ENCODE assay signal across 24 cellular contexts in genomic region chr4:141719585-141719984, GRCh38.
DNase-seq lines count a peak whose midpoint lies in the region; ATAC-seq, FAIRE-seq and TF ChIP-seq lines count a peak whose summit lies in the region.
"Had no signal": no experiment of that assay in that cellular context is flagged by ENCODE, and none has a peak within 500 bp of the region (broad histone marks: within the 10 kb centered on the region; RNA-seq: fewer than 3 reads in every experiment).

No MANE protein-coding gene starts in this region.

- CTCF ChIA-PET in GM12878 (lab: Yijun Ruan, JAX), result no interaction called here

- intact Hi-C loops in GM12878 (cut with micrococcal nuclease; ENCODE audit: unreplicated experiment), result loop anchor here (10.0 kb wide), 1 partner anchor 495 kb away; the partner anchor contains the start of gene ZNF330

- H3K9ac ChIP-seq in Loucy (ENCODE audit: low read depth, low read length, poor library complexity, severe bottlenecking) (no peak overlapping the region), GM12878 (ENCODE audit: control insufficient read depth, insufficient read depth, low read length) (no peak overlapping the region)
- H3K9ac ChIP-seq: BLaER1 treated with 17β-estradiol and CSF1 and Interleukin-3, amounts not matched to agents 10 nM and 100 nM had no signal

- peaks cover 33% of the 10 kb centered on the region for H3K4me1 ChIP-seq in Loucy (ENCODE audit: insufficient read depth, low read length, poor library complexity, severe bottlenecking)
- H3K4me1 ChIP-seq in GM12878 (ENCODE audit: control insufficient read depth, insufficient read depth, low read length), result no peaks in the 10 kb centered on the region
- H3K4me1 ChIP-seq in gastroesophageal sphincter, result no peaks in the 10 kb centered on the region
- H3K4me1 ChIP-seq: BLaER1 treated with 17β-estradiol and CSF1 and Interleukin-3, amounts not matched to agents 10 nM and 100 nM; Caco-2 had no signal

- H3K27ac ChIP-seq in GM12878 (ENCODE audit: control insufficient read depth, insufficient read depth) (no peak overlapping the region), brain microvascular endothelial cell (no peak overlapping the region), gastroesophageal sphincter (no peak overlapping the region)
- H3K27ac ChIP-seq: 22Rv1; A549; BLaER1 treated with 17β-estradiol and CSF1 and Interleukin-3, amounts not matched to agents 10 nM and 100 nM; C4-2B had no signal

- no TSS peak for BruUV-seq in GM12878 (replicated peaks; lab: Mats Ljungman, UMichigan)

- H3K9me2 ChIP-seq in Loucy (replicated peaks; ENCODE audit: low read depth, low read length), result no peaks in the 10 kb centered on the region

- DNase-seq in GM19239 (ENCODE audit: insufficient read length, low spot score) (no peak), GM12878 (ENCODE audit: low read depth, low spot score) (no peak), DMS 273 treated with DMSO at 0.1 percent for 48 hours (lab: John Stamatoyannopoulos, UW) (no peak), brain microvascular endothelial cell (no peak)
- DNase-seq: AML-193; Caco-2; Calu3; CD4-positive, alpha-beta T cell; CD8-positive, alpha-beta T cell; DMS153; DMS53; DMS79; DND-41; EL; GDM1 had no signal

- H3K4me2 ChIP-seq in Loucy (ENCODE audit: low read depth, low read length, poor library complexity, severe bottlenecking) (peak overlapping the region; percentile 43), GM12878 (ENCODE audit: control insufficient read depth, insufficient read depth) (no peak overlapping the region)
- H3K4me2 ChIP-seq: A549; BLaER1 treated with 17β-estradiol and CSF1 and Interleukin-3, amounts not matched to agents 10 nM and 100 nM had no signal

- ATAC-seq in HG02798 (IDR thresholded peaks at IDR 0.05; ENCODE audit: poor library complexity, unreplicated experiment) (peak; percentile 36), GM12878 (peak; percentile 79), gastroesophageal sphincter (no peak)
- ATAC-seq: A549; CD8-positive, alpha-beta T cell had no signal

- TF ChIP-seq EP300 in GM12878 (IDR thresholded peaks at IDR 0.05; ENCODE audit: borderline replicate concordance in 1 of 2, control insufficient read depth in 1 of 2, low read depth in 2 of 2, low read length in 2 of 2), result 0 out of 4 replicates have a peak, but pooled peaks of 1 of the 2 experiments have one; percentile 14
- no peak for TF ChIP-seq EP300 in gastroesophageal sphincter (IDR thresholded peaks at IDR 0.05)

- no peak for TF ChIP-seq POLR2A in GM12878 (IDR thresholded peaks at IDR 0.05; ENCODE audit: low read depth, low read length)
- no peak for TF ChIP-seq POLR2A in gastroesophageal sphincter (IDR thresholded peaks at IDR 0.05)

- in situ Hi-C loops in GM12878 (cut with MboI) (no loop called here), brain microvascular endothelial cell (cut with HindIII; ENCODE audit: low pct_ligation_motif_present, low sequenced_read_pairs) (no loop called here)

- RAD21 ChIA-PET in GM12878 (lab: Charles Lee; ENCODE audit: unreplicated experiment), result no interaction called here

- FAIRE-seq in GM19239 (lab: Jason Lieb, UNC) (peak; percentile 35), GM12878 (lab: Jason Lieb, UNC) (no peak)
- FAIRE-seq: A549, D721Med, GM12891 had no signal

- POLR2A ChIA-PET in GM12878 (lab: Charles Lee), result no interaction called here

- H3K27me3 ChIP-seq in Loucy (ENCODE audit: insufficient read depth, low read length, poor library complexity, severe bottlenecking) (no peaks in the 10 kb centered on the region), GM12878 (replicated peaks in 1 of 2; ENCODE audit: control insufficient read depth in 2 of 2, insufficient read depth in 2 of 2, low read length in 1 of 2) (no peaks in the 10 kb centered on the region), brain microvascular endothelial cell (replicated peaks) (no peaks in the 10 kb centered on the region), gastroesophageal sphincter (no peaks in the 10 kb centered on the region)
- H3K27me3 ChIP-seq: BLaER1 treated with 17β-estradiol and CSF1 and Interleukin-3, amounts not matched to agents 10 nM and 100 nM had no signal

- no peak for TF ChIP-seq CTCF in Loucy (conservative IDR thresholded peaks at IDR 0.05; ENCODE audit: low read length)
- TF ChIP-seq CTCF in GM12878 (IDR thresholded peaks at IDR 0.05 in 2 of 3, conservative IDR thresholded peaks at IDR 0.05 in 1 of 3; ENCODE audit: control insufficient read depth in 2 of 3, extremely low read depth in 1 of 3, insufficient read depth in 1 of 3, low read depth in 3 of 3, low read length in 3 of 3), result no peak
- no peak for TF ChIP-seq CTCF in brain microvascular endothelial cell (IDR thresholded peaks at IDR 0.05; ENCODE audit: low read depth, low read length, missing control alignments)
- TF ChIP-seq CTCF in gastroesophageal sphincter (IDR thresholded peaks at IDR 0.05), result no peak

- H3K4me3 ChIP-seq in Loucy (ENCODE audit: low read length, poor library complexity, severe bottlenecking), result peak overlapping the region; percentile 1
- no peak overlapping the region for H3K4me3 ChIP-seq in GM12878
- H3K4me3 ChIP-seq in brain microvascular endothelial cell (ENCODE audit: low read depth, low read length), result no peak overlapping the region
- H3K4me3 ChIP-seq in gastroesophageal sphincter, result no peak overlapping the region
- H3K4me3 ChIP-seq: A549; BLaER1 treated with 17β-estradiol and CSF1 and Interleukin-3, amounts not matched to agents 10 nM and 100 nM had no signal

- SMC1A ChIA-PET in GM12878 (lab: Charles Lee; ENCODE audit: uncharacterized antibody, unreplicated experiment), result no interaction called here

- 93% methylated on average over 1 of the region's 1 CpG for WGBS in GM12878 (ENCODE audit: insufficient coverage, insufficient replicate concordance, low lambda C conversion rate, missing lambda C conversion rate)
- WGBS in gastroesophageal sphincter (ENCODE audit: low coverage in 1 of 2), 2 donors, result 83 to 100% methylated on average over 1 of the region's 1 CpG

- H3K9me3 ChIP-seq in Loucy (ENCODE audit: insufficient read depth, low read depth, low read length) (peaks cover 5% of the 10 kb centered on the region; the same call in 1 of the 2 replicates), GM12878 (replicated peaks; ENCODE audit: control insufficient read depth, insufficient read depth, low read length) (peaks cover 2% of the 10 kb centered on the region; the same call in 2 of the 3 replicates), gastroesophageal sphincter (peaks cover 0 to 10% (median 0%) of the 10 kb centered on the region in 3 donors)
- H3K9me3 ChIP-seq: A549, Caco-2 had no signal

- no peaks in the 10 kb centered on the region for H3F3A ChIP-seq in Loucy (ENCODE audit: low read depth)

- H2AFZ ChIP-seq in Loucy (ENCODE audit: low read length) (no peak overlapping the region), GM12878 (ENCODE audit: control insufficient read depth, low read depth, low read length) (no peak overlapping the region)

- no peaks in the 10 kb centered on the region for H3K36me3 ChIP-seq in Loucy (ENCODE audit: insufficient read depth, low read length)
- H3K36me3 ChIP-seq in GM12878 (ENCODE audit: control insufficient read depth in 2 of 2, insufficient read depth in 2 of 2, low read length in 1 of 2), result peaks cover 0 to 9% of the 10 kb centered on the region in 2 experiments; a peak in 1 of 4 replicates
- H3K36me3 ChIP-seq in brain microvascular endothelial cell (replicated peaks), result no peaks in the 10 kb centered on the region
- H3K36me3 ChIP-seq in gastroesophageal sphincter, result peaks cover 0 to 8% of the 10 kb centered on the region in 2 donors
- H3K36me3 ChIP-seq: BLaER1 treated with 17β-estradiol and CSF1 and Interleukin-3, amounts not matched to agents 10 nM and 100 nM had no signal

- no peak for TF ChIP-seq RAD21 in GM12878 (IDR thresholded peaks at IDR 0.05; ENCODE audit: insufficient read depth, low read depth, low read length)

- H3K79me2 ChIP-seq in Loucy (ENCODE audit: insufficient read depth, low read length), result no peaks in the 10 kb centered on the region
- H3K79me2 ChIP-seq in GM12878 (ENCODE audit: control insufficient read depth, insufficient read depth, low read length), result no peaks in the 10 kb centered on the region; the same call in 1 of the 2 replicates

- H4K20me1 ChIP-seq in Loucy (ENCODE audit: insufficient read depth, low read length, poor library complexity, severe bottlenecking) (no peaks in the 10 kb centered on the region), GM12878 (ENCODE audit: control insufficient read depth, insufficient read depth) (no peaks in the 10 kb centered on the region)
- H4K20me1 ChIP-seq: BLaER1 treated with 17β-estradiol and CSF1 and Interleukin-3, amounts not matched to agents 10 nM and 100 nM had no signal

TF ChIP-seq in GM12878, 131 proteins besides CTCF, POLR2A, EP300 and RAD21:
- TF ChIP-seq KDM1A (IDR thresholded peaks at IDR 0.05; ENCODE audit: borderline replicate concordance) (no peak), MTA2 (IDR thresholded peaks at IDR 0.05; ENCODE audit: low read depth) (peak; percentile 63), ATF7 (IDR thresholded peaks at IDR 0.05; ENCODE audit: low read depth) (no peak), ZBTB11 (CRISPR knock-in tag; IDR thresholded peaks at IDR 0.05) (no peak), RBBP5 (conservative IDR thresholded peaks at IDR 0.05) (no peak), YBX1 (IDR thresholded peaks at IDR 0.05) (no peak)
